Comparison of ENCODE assay signal across 29 cellular contexts in the genomic region with DNA sequence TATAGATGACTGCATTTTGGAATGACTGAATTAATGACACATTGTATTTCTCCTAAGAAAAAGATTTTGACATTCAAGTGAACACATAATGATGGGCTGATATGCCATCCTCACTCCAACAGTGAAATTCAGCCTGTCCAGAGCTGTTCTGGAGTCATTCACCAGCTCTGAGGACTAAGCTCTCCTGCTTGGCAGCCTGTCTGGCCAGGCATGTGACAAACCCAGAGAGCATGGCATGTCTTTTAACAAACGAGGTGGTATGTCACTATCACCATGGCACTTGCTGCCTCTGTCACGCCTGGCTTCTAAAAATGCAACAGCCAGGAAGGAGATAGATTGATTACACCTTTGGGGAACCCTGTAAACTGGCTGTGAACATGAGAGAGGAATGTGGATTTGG. TPM values are rescaled to one million over a fixed set of nuclear protein-coding genes. Genes with fewer than 3 reads are reported as not detected.
A peak's percentile ranks its signal among the peaks of the same experiment; 100 is the strongest.
DNase-seq lines count a peak whose midpoint lies in the region; ATAC-seq and TF ChIP-seq lines count a peak whose summit lies in the region.
"Had no signal": no experiment of that assay in that cellular context is flagged by ENCODE, and none has a peak within 500 bp of the region (broad histone marks: within the 10 kb centered on the region; RNA-seq: fewer than 3 reads in every experiment).

No MANE protein-coding gene starts in this region.

- H3K36me3 ChIP-seq in ascending aorta (peaks cover 0 to 15% of the 10 kb centered on the region in 2 donors), iPS-15b (ENCODE audit: control insufficient read depth, insufficient read depth, low read length) (peaks cover 3% of the 10 kb centered on the region), trophoblast cell (ENCODE audit: control insufficient read depth in 1 of 2, insufficient read depth in 2 of 2, low read length in 2 of 2) (peaks cover 24 to 40% of the 10 kb centered on the region in 2 experiments)
- H3K36me3 ChIP-seq: BLaER1, neutrophil, stomach had no signal

- H3K9ac ChIP-seq in iPS-15b (ENCODE audit: low read depth, low read length): no peak overlapping the region
- peak overlapping the region; percentile 99 for H3K9ac ChIP-seq in trophoblast cell (ENCODE audit: low read length)
- H3K9ac ChIP-seq: BLaER1 had no signal

- no CpG with 5 or more reads among the region's 2 CpGs for WGBS in trophoblast cell (ENCODE audit: extremely low coverage, insufficient coverage, insufficient read length)

- H3K4ac ChIP-seq in trophoblast cell (ENCODE audit: low read depth, low read length): peak overlapping the region; percentile 53

- peaks cover 42% of the 10 kb centered on the region for H3K79me1 ChIP-seq in trophoblast cell (ENCODE audit: low read length)

- peak overlapping the region; percentile 76 for H3K4me2 ChIP-seq in trophoblast cell (ENCODE audit: low read length)
- H3K4me2 ChIP-seq: A549, BLaER1 had no signal

- H2BK5ac ChIP-seq in trophoblast cell (ENCODE audit: low read depth, low read length, poor library complexity): peak overlapping the region; percentile 7

- H4K8ac ChIP-seq in trophoblast cell (ENCODE audit: low read depth, low read length): peak overlapping the region; percentile 51

- H4K12ac ChIP-seq in trophoblast cell (ENCODE audit: low read depth, low read length): no peak overlapping the region

- H3K9me3 ChIP-seq in ascending aorta (no peaks in the 10 kb centered on the region), iPS-15b (ENCODE audit: control insufficient read depth, insufficient read depth, low read length) (no peaks in the 10 kb centered on the region), trophoblast cell (ENCODE audit: insufficient read depth, low read depth, low read length) (no peaks in the 10 kb centered on the region)
- H3K9me3 ChIP-seq: A549, BLaER1, Caco-2, neutrophil, stomach had no signal

- no peak overlapping the region for H2AK5ac ChIP-seq in trophoblast cell (ENCODE audit: low read length)

- no peak overlapping the region for H2BK12ac ChIP-seq in trophoblast cell (ENCODE audit: low read length)

- ATAC-seq in GM19395 (IDR thresholded peaks at IDR 0.05; ENCODE audit: unreplicated experiment) (no peak), GM18511 (IDR thresholded peaks at IDR 0.05; ENCODE audit: unreplicated experiment) (no peak)
- ATAC-seq: A549, esophagus mucosa, Panc1, T-helper 17 cell had no signal

- H3K18ac ChIP-seq in trophoblast cell (ENCODE audit: low read length): peak overlapping the region; percentile 3

- H3K4me1 ChIP-seq in ascending aorta: peaks cover 5 to 19% of the 10 kb centered on the region in 2 donors
- H3K4me1 ChIP-seq in iPS-15b (ENCODE audit: control insufficient read depth, insufficient read depth, low read length): peaks cover 6% of the 10 kb centered on the region
- H3K4me1 ChIP-seq in trophoblast cell (ENCODE audit: control insufficient read depth in 1 of 2, insufficient read depth in 2 of 2, low read length in 2 of 2): peaks cover 17 to 23% of the 10 kb centered on the region in 2 experiments
- H3K4me1 ChIP-seq: BLaER1, Caco-2 had no signal

- H3K27ac ChIP-seq in ascending aorta (peak overlapping the region; percentile 84 to 87), trophoblast cell (ENCODE audit: low read depth, low read length) (peak overlapping the region; percentile 98)
- H3K27ac ChIP-seq: A549, BLaER1, neutrophil, WERI-Rb-1 had no signal

- H3K27me3 ChIP-seq in ascending aorta (no peaks in the 10 kb centered on the region), iPS-15b (ENCODE audit: control insufficient read depth, insufficient read depth, low read length) (peaks cover 28% of the 10 kb centered on the region), trophoblast cell (ENCODE audit: insufficient read depth, low read length) (no peaks in the 10 kb centered on the region)
- H3K27me3 ChIP-seq: BLaER1 had no signal

- no peak overlapping the region for H2BK120ac ChIP-seq in trophoblast cell (ENCODE audit: insufficient read depth, low read length, poor library complexity)

- H3K4me3 ChIP-seq in ascending aorta (peak overlapping the region; percentile 47 to 66), iPS-15b (ENCODE audit: low read depth, low read length) (peak overlapping the region; percentile 61), trophoblast cell (ENCODE audit: low read depth, low read length) (peak overlapping the region; percentile 92)
- H3K4me3 ChIP-seq: A549, BLaER1 had no signal

- H3K23ac ChIP-seq in trophoblast cell (ENCODE audit: low read length): peak overlapping the region; percentile 34

- peak overlapping the region; percentile 13 for H3K14ac ChIP-seq in trophoblast cell (ENCODE audit: low read length)

- H2AFZ ChIP-seq in trophoblast cell (ENCODE audit: insufficient read depth, low read length, poor library complexity): no peak overlapping the region

- H3K79me2 ChIP-seq in trophoblast cell (ENCODE audit: control insufficient read depth, insufficient read depth, low read length, poor library complexity): peaks cover 27% of the 10 kb centered on the region

- intact Hi-C loops in ascending aorta (cut with DNase I): loop anchor here (10.0 kb wide), 1 partner anchor 739 kb away; no protein-coding TSS in a partner anchor

- DNase-seq in AG08395 (ENCODE audit: low spot score): peak; percentile 26
- no peak for DNase-seq in ascending aorta (ENCODE audit: low spot score in 2 of 2)
- DNase-seq in trophoblast cell: no peak
- no peak for DNase-seq in HPDE6-E6E7 (ENCODE audit: extremely low spot score)
- DNase-seq in NCI-H2227 (lab: John Stamatoyannopoulos, UW; ENCODE audit: unreplicated experiment): no peak
- DNase-seq: activated CD8-positive, alpha-beta memory T cell treated with anti-CD3 and anti-CD28 coated beads, Interleukin-2, amount 50 U/mL, for 48 hours; Caco-2; effector CD8-positive, alpha-beta T cell; GOT3; kidney glomerular epithelial cell; NCI-H1105 treated with DMSO at 0.1 percent for 48 hours; NCI-H2081; NCI-H446; stomach; T-helper 17 cell; WERI-Rb-1 had no signal

- TF ChIP-seq CTCF in ascending aorta (IDR thresholded peaks at IDR 0.05): no peak

- no peak overlapping the region for H4K91ac ChIP-seq in trophoblast cell (ENCODE audit: low read depth, low read length)

RNA-seq across cellular contexts. Expression of gene ACTC1, which starts 1.4 kb away (rescaled TPM):
- total RNA-seq in ascending aorta: 30.2 TPM
- 2,818 and 2,928 TPM in 2 replicates for polyA plus RNA-seq in trophoblast cell (2013)
- total RNA-seq: activated T-helper 2 cell treated with anti-CD3 and anti-CD28 coated beads, Interferon-gamma antibody, Interleukin-2, Interleukin-4, amounts not matched to agents 10 μg/mL and 5 μg/mL and 100 μg/mL, durations not matched to agents 14 hours and 24 hours and 36 hours; Caco-2; HepG2; mononuclear cell; SK-MEL-5; T-helper 17 cell had no signal
- polyA plus RNA-seq: HepG2 had no signal

RNA-seq across cellular contexts. Expression of gene GJD2, which starts 39.1 kb away (rescaled TPM):
- total RNA-seq in ascending aorta: not detected
- polyA plus RNA-seq in trophoblast cell (2013): 8.7 and 9.7 TPM in 2 replicates
- total RNA-seq: activated T-helper 2 cell treated with anti-CD3 and anti-CD28 coated beads, Interferon-gamma antibody, Interleukin-2, Interleukin-4, amounts not matched to agents 10 μg/mL and 5 μg/mL and 100 μg/mL, durations not matched to agents 14 hours and 24 hours and 36 hours; Caco-2; esophagus mucosa; HepG2; mononuclear cell; SK-MEL-5; T-helper 17 cell; ureter had no signal
- polyA plus RNA-seq: A549, HepG2, stomach had no signal
